In the genomic region with DNA sequence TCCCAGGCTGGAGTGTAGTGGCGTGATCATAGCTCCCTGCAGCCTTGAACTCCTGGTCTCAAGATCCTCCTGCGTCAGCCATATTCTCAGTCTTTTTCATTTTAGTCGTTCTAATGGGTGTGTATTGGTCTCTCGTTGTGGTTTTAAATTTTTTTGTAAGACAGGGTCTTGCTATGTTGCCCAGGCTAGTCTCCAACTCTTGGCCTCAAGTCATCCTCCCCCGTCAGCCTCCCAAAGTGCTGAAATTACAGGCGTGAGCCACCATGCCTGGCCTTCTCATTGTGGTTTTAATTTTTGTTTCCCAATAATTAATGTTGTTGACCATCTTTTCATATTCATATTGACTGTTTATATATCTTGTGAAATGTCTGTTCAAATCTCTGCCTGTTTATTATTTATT, we compare ENCODE assay signal across 29 cellular contexts.
"Had no signal": no experiment of that assay in that cellular context is flagged by ENCODE, and none has a peak within 500 bp of the region (broad histone marks: within the 10 kb centered on the region; RNA-seq: fewer than 3 reads in every experiment).

No MANE protein-coding gene starts in this region.

- H3K4me2 ChIP-seq: smooth muscle cell had no signal

- H3K27me3 ChIP-seq: neutrophil, pancreas, spleen, stomach, thyroid gland, tibial nerve, upper lobe of left lung, vagina had no signal

- H3K36me3 ChIP-seq: neutrophil, pancreas, prostate gland, thoracic aorta, thyroid gland, tibial nerve, upper lobe of left lung, vagina had no signal

- DNase-seq: naive thymus-derived CD8-positive, alpha-beta T cell; nephron progenitor cell; nucleus accumbens; pancreas; right cardiac atrium; spleen; stimulated activated CD4-positive, alpha-beta T cell treated with anti-CD3 and anti-CD28 coated beads, Interleukin-12 subunit alpha, Interleukin-12 subunit beta, amount 100 ng/mL, for 4 hours; stimulated activated CD4-positive, alpha-beta T cell treated with anti-CD3 and anti-CD28 coated beads, Interleukin-1b, Interleukin-23, amount 100 ng/mL, for 48 hours; stimulated activated CD4-positive, alpha-beta T cell treated with anti-CD3 and anti-CD28 coated beads, Interleukin-4, amount 100 ng/mL, for 1 hour; stimulated activated CD4-positive, alpha-beta T cell treated with anti-CD3 and anti-CD28 coated beads, Interleukin-4, amount 100 ng/mL, for 4 hours; stimulated activated CD8-positive, alpha-beta memory T cell treated with anti-CD3 and anti-CD28 coated beads, Interleukin-4, amount 100 ng/mL, for 48 hours; stimulated activated naive B cell treated with anti-CD40 and anti-IgM and Interleukin-4, amounts not matched to agents 10 μg/mL and 1 μg/mL and 100 μg/mL, for 72 hours; stimulated activated naive CD4-positive, alpha-beta T cell treated with Interleukin-2 at 50 U/mL for 16 hours; stomach; thyroid gland; trophoblast cell; upper lobe of left lung had no signal

- H3K27me3 Mint-ChIP-seq: naive thymus-derived CD8-positive, alpha-beta T cell; natural killer cell treated with Interleukin-12 subunit alpha and Interleukin-12 subunit beta and Interleukin-15 and Interleukin-18, amount 100 ng/mL, for 72 hours; stimulated activated naive B cell treated with anti-CD40 and anti-IgM and Interleukin-4, amounts not matched to agents 10 μg/mL and 1 μg/mL and 100 μg/mL, for 72 hours; stimulated activated naive CD8-positive, alpha-beta T cell treated with anti-CD3 and anti-CD28 coated beads, Interleukin-15, Interleukin-2, amounts not matched to agents 100 ng/mL and 50 ng/mL, for 24 hours had no signal

- H3K4me3 ChIP-seq: pancreas, prostate gland, skin epidermis, smooth muscle cell, spleen, stomach, thoracic aorta, thyroid gland, tibial nerve, upper lobe of left lung, vagina had no signal

- H3K27ac ChIP-seq: neutrophil, pancreas, prostate gland, skin epidermis, spleen, stomach, thoracic aorta, thyroid gland, tibial nerve, upper lobe of left lung, vagina had no signal

- H3K9me3 Mint-ChIP-seq: naive thymus-derived CD8-positive, alpha-beta T cell; natural killer cell treated with Interleukin-12 subunit alpha and Interleukin-12 subunit beta and Interleukin-15 and Interleukin-18, amount 100 ng/mL, for 72 hours; neural crest cell; stimulated activated naive B cell treated with anti-CD40 and anti-IgM and Interleukin-4, amounts not matched to agents 10 μg/mL and 1 μg/mL and 100 μg/mL, for 72 hours; stimulated activated naive CD8-positive, alpha-beta T cell treated with anti-CD3 and anti-CD28 coated beads, Interleukin-15, Interleukin-2, amounts not matched to agents 100 ng/mL and 50 ng/mL, for 24 hours had no signal

- H3K36me3 Mint-ChIP-seq: natural killer cell treated with Interleukin-12 subunit alpha and Interleukin-12 subunit beta and Interleukin-15 and Interleukin-18, amount 100 ng/mL, for 72 hours had no signal

- H3K27ac Mint-ChIP-seq: naive thymus-derived CD8-positive, alpha-beta T cell; natural killer cell treated with Interleukin-12 subunit alpha and Interleukin-12 subunit beta and Interleukin-15 and Interleukin-18, amount 100 ng/mL, for 72 hours; nephron progenitor cell; stimulated activated naive CD8-positive, alpha-beta T cell treated with anti-CD3 and anti-CD28 coated beads, Interleukin-15, Interleukin-2, amounts not matched to agents 100 ng/mL and 50 ng/mL, for 24 hours had no signal

- H3K4me3 Mint-ChIP-seq: naive thymus-derived CD8-positive, alpha-beta T cell; natural killer cell treated with Interleukin-12 subunit alpha and Interleukin-12 subunit beta and Interleukin-15 and Interleukin-18, amount 100 ng/mL, for 72 hours; nephron progenitor cell; neural crest cell; stimulated activated naive B cell treated with anti-CD40 and anti-IgM and Interleukin-4, amounts not matched to agents 10 μg/mL and 1 μg/mL and 100 μg/mL, for 72 hours; stimulated activated naive CD8-positive, alpha-beta T cell treated with anti-CD3 and anti-CD28 coated beads, Interleukin-15, Interleukin-2, amounts not matched to agents 100 ng/mL and 50 ng/mL, for 24 hours had no signal

- ATAC-seq: naive thymus-derived CD8-positive, alpha-beta T cell; natural killer cell treated with Interleukin-12 subunit alpha and Interleukin-12 subunit beta and Interleukin-15 and Interleukin-18, amount 100 ng/mL, for 72 hours; pancreas; right cardiac atrium; sciatic nerve; stimulated activated naive B cell treated with anti-CD40 and anti-IgM and Interleukin-4, amounts not matched to agents 10 μg/mL and 1 μg/mL and 100 μg/mL, for 72 hours had no signal

- FAIRE-seq: pancreas, urothelium cell line had no signal

- H3K4me1 ChIP-seq: pancreas, prostate gland had no signal

- H3K9me3 ChIP-seq: neutrophil, pancreas, prostate gland, spleen, stomach, thoracic aorta, thyroid gland, upper lobe of left lung, vagina had no signal
